ENCODE assay signal across 12 cellular contexts in the genomic region with DNA sequence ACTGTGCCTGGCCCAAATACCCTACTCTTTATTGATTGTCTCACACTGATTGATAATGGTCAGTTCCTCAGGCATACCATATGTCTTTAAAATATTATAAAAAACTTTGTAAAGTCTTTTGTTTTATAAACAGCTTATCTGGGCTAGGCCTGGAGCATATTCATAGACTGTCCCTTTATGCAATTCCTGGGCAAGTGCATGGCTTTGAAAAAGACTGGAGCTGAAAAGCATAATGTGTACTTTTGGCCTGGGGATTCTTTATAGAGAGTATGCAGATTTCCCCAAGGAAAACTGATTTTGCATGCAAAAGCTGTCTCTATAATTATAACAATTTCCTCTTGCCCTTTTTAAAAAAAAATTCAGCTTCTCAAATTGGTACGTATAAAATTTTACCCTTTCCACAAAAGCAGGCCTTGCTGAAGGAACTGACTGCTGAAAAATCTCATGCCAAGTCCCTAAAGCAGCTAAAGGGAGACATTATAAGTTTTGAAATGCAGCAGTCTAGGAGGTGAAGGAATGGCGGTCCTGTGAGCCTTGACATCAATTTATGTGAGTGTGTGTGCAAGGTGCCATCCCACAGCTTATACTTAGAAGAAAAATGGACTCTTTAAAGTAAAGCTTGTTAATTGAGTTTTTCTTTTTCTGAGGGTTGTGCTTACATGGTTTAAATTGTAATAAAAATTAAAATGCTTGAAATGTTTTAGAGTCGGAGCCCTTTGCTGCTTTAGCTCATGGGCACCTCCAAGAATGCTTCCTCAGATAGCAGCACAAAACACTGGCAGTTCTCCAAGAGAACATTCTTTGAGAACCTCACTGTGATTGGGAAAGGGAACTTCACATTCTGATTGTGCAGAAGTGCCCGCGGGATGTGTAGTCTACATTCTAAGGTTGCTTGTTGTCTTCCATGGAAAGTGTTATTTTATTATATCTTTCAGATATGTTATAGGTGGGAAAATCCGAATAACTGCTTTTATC. TPM values are rescaled to one million over a fixed set of nuclear protein-coding genes. Genes with fewer than 3 reads are reported as not detected.
A peak's percentile ranks its signal among the peaks of the same experiment; 100 is the strongest.
DNase-seq lines count a peak whose midpoint lies in the region; FAIRE-seq and TF ChIP-seq lines count a peak whose summit lies in the region.
"Had no signal": no experiment of that assay in that cellular context is flagged by ENCODE, and none has a peak within 500 bp of the region (broad histone marks: within the 10 kb centered on the region; RNA-seq: fewer than 3 reads in every experiment).

No MANE protein-coding gene starts in this region.

- intact Hi-C loops in MCF 10A (cut with micrococcal nuclease) (no loop called here), breast epithelium (cut with DNase I; ENCODE audit: low total_unique reads) (no loop called here)

- H3K4me1 ChIP-seq in breast epithelium = no peaks in the 10 kb centered on the region

- H3K4me3 ChIP-seq in breast epithelium = no peak overlapping the region
- H3K4me3 ChIP-seq: smooth muscle cell had no signal

- no peaks in the 10 kb centered on the region for H3K9me3 ChIP-seq in breast epithelium

- H3K9me3 Mint-ChIP-seq in MCF 10A (ENCODE audit: unreplicated experiment) (no peaks in the 10 kb centered on the region), type B pancreatic cell (no peaks in the 10 kb centered on the region)

- DNase-seq in MCF 10A (ENCODE audit: unreplicated experiment) (peak; percentile 77), breast epithelium (ENCODE audit: low spot score in 2 of 2) (no peak), cerebellum (ENCODE audit: low spot score) (peak; percentile 48), iPS-NIHi11 (ENCODE audit: low spot score) (peak; percentile 22), urothelium cell line (ENCODE audit: low spot score) (peak; percentile 22), type B pancreatic cell (ENCODE audit: extremely low spot score, unreplicated experiment) (no peak), HK-2 (ENCODE audit: unreplicated experiment) (no peak), ureter (ENCODE audit: low spot score) (no peak)
- DNase-seq: head of caudate nucleus, NCI-H2081 had no signal

- CTCF ChIA-PET in MCF 10A (lab: Yijun Ruan, JAX) = interaction anchor here (0.6 to 1.2 kb wide), 7 partner anchors 8 to 327 kb away, joined by 3 to 5 read pairs (median 3); no protein-coding TSS in a partner anchor

- TF ChIP-seq POLR2A in breast epithelium (IDR thresholded peaks at IDR 0.05) = no peak

- H3K27ac Mint-ChIP-seq in MCF 10A (ENCODE audit: low read depth, unreplicated experiment) (no peak overlapping the region), type B pancreatic cell (no peak overlapping the region)

- no peaks in the 10 kb centered on the region for H3K36me3 ChIP-seq in breast epithelium

- H3K36me3 Mint-ChIP-seq in MCF 10A (ENCODE audit: insufficient read depth, unreplicated experiment) (no peaks in the 10 kb centered on the region), type B pancreatic cell (no peaks in the 10 kb centered on the region)

- POLR2A ChIA-PET in MCF 10A (lab: Yijun Ruan, JAX) = interaction anchor here (0.7 kb wide), 3 partner anchors 10 to 205 kb away, joined by 3 to 4 read pairs (median 3); no protein-coding TSS in a partner anchor

- no peak for TF ChIP-seq CTCF in MCF 10A (IDR thresholded peaks at IDR 0.05; ENCODE audit: unreplicated experiment)
- no peak for TF ChIP-seq CTCF in breast epithelium (IDR thresholded peaks at IDR 0.05)
- TF ChIP-seq CTCF in type B pancreatic cell (conservative IDR thresholded peaks at IDR 0.05) = no peak

- BruUV-seq in MCF 10A (replicated peaks; lab: Mats Ljungman, UMichigan) = no TSS peak

- H3K4me3 Mint-ChIP-seq in MCF 10A (ENCODE audit: unreplicated experiment) = no peak overlapping the region
- H3K4me3 Mint-ChIP-seq in type B pancreatic cell = no peak overlapping the region

- H3K27me3 Mint-ChIP-seq in MCF 10A (ENCODE audit: insufficient read depth, unreplicated experiment) (no peaks in the 10 kb centered on the region), type B pancreatic cell (no peaks in the 10 kb centered on the region)

- no peaks in the 10 kb centered on the region for H3K27me3 ChIP-seq in breast epithelium

- H3K27ac ChIP-seq in breast epithelium = no peak overlapping the region

- H3K4me1 Mint-ChIP-seq in MCF 10A (ENCODE audit: insufficient read depth, unreplicated experiment) = peaks cover 4% of the 10 kb centered on the region
- peaks cover 19% of the 10 kb centered on the region for H3K4me1 Mint-ChIP-seq in type B pancreatic cell (ENCODE audit: unreplicated experiment)

- FAIRE-seq in urothelium cell line (lab: Jason Lieb, UNC) = no peak
- FAIRE-seq: A204.1 had no signal

RNA-seq across cellular contexts. Expression of a gene that starts 43.9 kb away (rescaled TPM):
- total RNA-seq in MCF 10A (2022) (0.22 and 0.91 TPM in 2 replicates), breast epithelium (10 to 100 TPM in 2 of 3 donors, 1 to 10 TPM in 1; 9.4 to 17.7 (median 13.0) TPM), cerebellum (36.4 TPM), type B pancreatic cell (ENCODE audit: low replicate concordance) (8.7 and 21.2 TPM in 2 replicates), ureter (22.9 TPM)

Comparison
In these comparisons a context has a peak if more than half of its experiments do, and no peak if none do; other contexts are left out.
1. DNase-seq: peak in MCF 10A (single experiment), cerebellum (single experiment), iPS-NIHi11 (single experiment) and urothelium cell line (single experiment); none in breast epithelium (0 of 2), type B pancreatic cell (single experiment), HK-2 (single experiment) and ureter (single experiment).